ENCODE assay signal across 9 cellular contexts in the genomic region with DNA sequence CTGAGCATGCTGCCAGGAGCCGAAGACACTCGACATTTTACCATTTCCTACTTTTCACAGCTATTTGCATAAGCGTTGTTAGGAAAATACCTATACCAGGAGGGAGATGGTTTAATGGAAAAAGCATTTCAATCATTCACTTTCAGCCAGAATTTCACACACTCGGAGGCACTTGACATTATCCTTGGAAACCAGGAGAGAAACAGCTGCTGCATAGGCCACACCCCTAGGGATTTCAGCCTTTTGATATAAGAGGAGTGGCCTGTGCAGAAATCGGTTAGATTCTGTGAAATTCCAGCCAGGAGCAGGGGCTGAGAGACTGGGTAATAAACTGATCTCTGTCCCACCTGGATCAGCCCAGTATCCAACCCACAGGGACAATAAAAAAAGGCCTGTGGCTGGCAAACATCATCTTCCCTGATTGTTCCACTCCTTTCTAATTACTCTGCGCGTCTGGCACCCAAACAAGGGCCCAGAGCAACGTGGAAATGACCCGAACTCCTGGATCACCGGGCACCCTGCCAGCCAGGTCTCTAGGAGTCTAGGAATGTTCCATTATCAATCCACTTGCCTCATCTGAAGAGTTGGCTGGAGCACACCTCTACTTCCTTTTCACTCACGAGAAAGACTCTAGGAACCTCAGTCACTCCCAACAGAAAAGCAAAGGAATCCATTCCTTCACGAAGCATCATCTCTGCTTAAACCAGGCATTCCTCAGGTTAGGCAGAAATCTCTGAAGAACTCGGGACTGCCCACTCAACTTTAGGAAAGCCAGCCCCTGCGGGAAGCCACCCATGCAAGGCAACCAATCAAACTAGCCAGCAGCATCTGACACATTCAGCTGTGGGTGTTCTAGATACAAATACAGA. TPM values are rescaled to one million over a fixed set of nuclear protein-coding genes. Genes with fewer than 3 reads are reported as not detected.
DNase-seq lines count a peak whose midpoint lies in the region; ATAC-seq and TF ChIP-seq lines count a peak whose summit lies in the region.
"Had no signal": no experiment of that assay in that cellular context is flagged by ENCODE, and none has a peak within 500 bp of the region (broad histone marks: within the 10 kb centered on the region; RNA-seq: fewer than 3 reads in every experiment).

No MANE protein-coding gene starts in this region.

- H3K4me2 ChIP-seq in osteoblast (ENCODE audit: insufficient read depth, low read length): no peak overlapping the region

- no peak overlapping the region for H2AFZ ChIP-seq in osteoblast (ENCODE audit: low read length)

- no peaks in the 10 kb centered on the region for H3K9me3 ChIP-seq in HEK293 (ENCODE audit: control insufficient read depth, insufficient read depth, low read depth, low read length)
- no peaks in the 10 kb centered on the region for H3K9me3 ChIP-seq in osteoblast (ENCODE audit: low read depth, low read length)

- no peak for ATAC-seq in HG02981 (IDR thresholded peaks at IDR 0.05; ENCODE audit: unreplicated experiment)
- ATAC-seq in activated naive CD4-positive, alpha-beta T cell treated with anti-CD3 and anti-CD28 coated beads, Interleukin-2, amount 50 U/mL, for 72 hours: no peak
- ATAC-seq in activated CD4-positive, CD25-positive, alpha-beta regulatory T cell treated with anti-CD3 and anti-CD28 coated beads, Interleukin-2, amount 50 U/mL, for 24 hours: no peak

- H3K36me3 ChIP-seq in HEK293 (ENCODE audit: control insufficient read depth in 2 of 2, insufficient read depth in 1 of 2, low read length in 2 of 2): no peaks in the 10 kb centered on the region
- H3K36me3 ChIP-seq in osteoblast (ENCODE audit: insufficient read depth, low read length): no peaks in the 10 kb centered on the region

- peaks cover 11% of the 10 kb centered on the region for H3K4me1 ChIP-seq in HEK293 (ENCODE audit: control insufficient read depth, insufficient read depth, low read length)
- peaks cover 9% of the 10 kb centered on the region for H3K4me1 ChIP-seq in osteoblast (ENCODE audit: insufficient read depth, low read length)

- H3K27me3 ChIP-seq in osteoblast (ENCODE audit: insufficient read depth, low read length): no peaks in the 10 kb centered on the region

- H3K27ac Mint-ChIP-seq in activated naive CD4-positive, alpha-beta T cell treated with anti-CD3 and anti-CD28 coated beads, Interleukin-2, amount 50 U/mL, for 72 hours: no peak overlapping the region

- H3K79me2 ChIP-seq in osteoblast (ENCODE audit: insufficient read depth, low read length): peaks cover 3% of the 10 kb centered on the region

- POLR2A ChIA-PET in HEK293 (lab: Yijun Ruan, JAX): interaction anchor here (0.7 kb wide), 1 partner anchor 10 kb away, joined by 3 read pairs; no protein-coding TSS in a partner anchor

- H3K27ac ChIP-seq in HEK293 (ENCODE audit: extremely low read depth, low read depth, low read length) (no peak overlapping the region), osteoblast (ENCODE audit: low read depth, low read length) (no peak overlapping the region)

- no peak overlapping the region for H3K4me3 ChIP-seq in HEK293 (ENCODE audit: low read depth, low read length)
- no peak overlapping the region for H3K4me3 ChIP-seq in fibroblast of pulmonary artery (replicated peaks; ENCODE audit: low read depth, low read length)
- H3K4me3 ChIP-seq in osteoblast (ENCODE audit: insufficient read depth, low read length): no peak overlapping the region

- peak; percentile 97 for DNase-seq in NCI-H69 (lab: John Stamatoyannopoulos, UW)
- peak; percentile 36 for DNase-seq in fibroblast of pulmonary artery (ENCODE audit: low read depth)
- DNase-seq in osteoblast (ENCODE audit: insufficient read length, low spot score, missing footprints): peak; percentile 81
- no peak for DNase-seq in activated CD8-positive, alpha-beta memory T cell treated with anti-CD3 and anti-CD28 coated beads, Interleukin-2, amount 50 U/mL, for 48 hours
- DNase-seq in activated naive CD4-positive, alpha-beta T cell treated with anti-CD3 and anti-CD28 coated beads, Interleukin-2, amount 50 U/mL, for 72 hours (ENCODE audit: low spot score in 2 of 2): no peak
- DNase-seq: stimulated activated naive CD4-positive, alpha-beta T cell treated with Interleukin-2 at 50 U/mL for 16 hours had no signal

- H3K9me3 Mint-ChIP-seq in activated naive CD4-positive, alpha-beta T cell treated with anti-CD3 and anti-CD28 coated beads, Interleukin-2, amount 50 U/mL, for 72 hours: no peaks in the 10 kb centered on the region

- CTCF ChIA-PET in HEK293 (lab: Yijun Ruan, JAX): interaction anchor here (0.6 kb wide), 2 partner anchors 31 to 305 kb away, joined by 3 read pairs; no protein-coding TSS in a partner anchor

- no peak for TF ChIP-seq CTCF in HEK293 (tag by site-specific recombination; IDR thresholded peaks at IDR 0.05)
- TF ChIP-seq CTCF in fibroblast of pulmonary artery (IDR thresholded peaks at IDR 0.05; ENCODE audit: low read length, missing control alignments): no peak
- TF ChIP-seq CTCF in osteoblast (IDR thresholded peaks at IDR 0.05; ENCODE audit: extremely low read depth, low read depth, low read length): no peak

- peaks cover 16% of the 10 kb centered on the region for H4K20me1 ChIP-seq in osteoblast (ENCODE audit: insufficient read depth, low read length)

- H3K36me3 Mint-ChIP-seq in activated naive CD4-positive, alpha-beta T cell treated with anti-CD3 and anti-CD28 coated beads, Interleukin-2, amount 50 U/mL, for 72 hours: peaks cover 0 to 4% of the 10 kb centered on the region in 2 donors

TF ChIP-seq in HEK293, 187 proteins besides CTCF, POLR2A, EP300 and RAD21:
- TF ChIP-seq ZSCAN16 (tag by site-specific recombination; IDR thresholded peaks at IDR 0.05): no peak
- TF ChIP-seq ZNF302 (tag by site-specific recombination; IDR thresholded peaks at IDR 0.05; ENCODE audit: low read depth): no peak
- peak; percentile 9; the same call in 1 of the 2 replicates for TF ChIP-seq FEZF1 (tag by site-specific recombination; IDR thresholded peaks at IDR 0.05)
- no peak for TF ChIP-seq ZNF777 (tag by site-specific recombination; IDR thresholded peaks at IDR 0.05; ENCODE audit: borderline replicate concordance)
- TF ChIP-seq ZNF529 (tag by site-specific recombination; IDR thresholded peaks at IDR 0.05; ENCODE audit: insufficient replicate concordance): no peak
- peak; percentile 93 for TF ChIP-seq PRDM10 (tag by site-specific recombination; IDR thresholded peaks at IDR 0.05)
- TF ChIP-seq ZFHX2 (tag by site-specific recombination; conservative IDR thresholded peaks at IDR 0.05): peak; percentile 53
- no peak for TF ChIP-seq ZNF202 (tag by site-specific recombination; IDR thresholded peaks at IDR 0.05; ENCODE audit: borderline replicate concordance)
- TF ChIP-seq ZNF391 (tag by site-specific recombination; IDR thresholded peaks at IDR 0.05; ENCODE audit: borderline replicate concordance, low read depth): no peak
- TF ChIP-seq ZSCAN5A (tag by site-specific recombination; IDR thresholded peaks at IDR 0.05): no peak
- TF ChIP-seq, protein P1, sequence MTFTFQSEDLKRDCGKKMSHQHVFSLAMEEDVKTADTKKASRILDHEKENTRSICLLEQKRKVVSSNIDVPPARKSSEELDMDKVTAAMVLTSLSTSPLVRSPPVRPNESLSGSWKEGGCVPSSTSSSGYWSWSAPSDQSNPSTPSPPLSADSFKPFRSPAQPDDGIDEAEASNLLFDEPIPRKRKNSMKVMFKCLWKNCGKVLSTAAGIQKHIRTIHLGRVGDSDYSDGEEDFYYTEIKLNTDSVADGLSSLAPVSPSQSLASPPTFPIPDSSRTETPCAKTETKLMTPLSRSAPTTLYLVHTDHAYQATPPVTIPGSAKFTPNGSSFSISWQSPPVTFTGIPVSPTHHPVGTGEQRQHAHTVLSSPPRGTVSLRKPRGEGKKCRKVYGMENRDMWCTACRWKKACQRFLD (tag by site-specific recombination; IDR thresholded peaks at IDR 0.05): no peak
- TF ChIP-seq ZBTB17 (tag by site-specific recombination; IDR thresholded peaks at IDR 0.05): peak; percentile 30; the same call in 1 of the 2 replicates

RNA-seq across cellular contexts. Expression of gene ATXN7L1, which starts 37.9 kb away (rescaled TPM):
- 8.8 and 9.0 TPM in 2 replicates for total RNA-seq in osteoblast
- 10 to 100 TPM in 1 of 2 donors, 1 to 10 TPM in 1; 7.3 to 10.8 TPM for total RNA-seq in activated naive CD4-positive, alpha-beta T cell treated with anti-CD3 and anti-CD28 coated beads, Interleukin-2, amount 50 U/mL, for 72 hours

Comparison
In these comparisons a context has a peak if more than half of its experiments do, and no peak if none do; other contexts are left out.
1. DNase-seq: peak in NCI-H69 (single experiment), fibroblast of pulmonary artery (single experiment) and osteoblast (single experiment); none in activated CD8-positive, alpha-beta memory T cell treated with anti-CD3 and anti-CD28 coated beads, Interleukin-2, amount 50 U/mL, for 48 hours (single experiment) and activated naive CD4-positive, alpha-beta T cell treated with anti-CD3 and anti-CD28 coated beads, Interleukin-2, amount 50 U/mL, for 72 hours (0 of 2).